Comparison of ENCODE assay signal across 7 cellular contexts in the genomic region with DNA sequence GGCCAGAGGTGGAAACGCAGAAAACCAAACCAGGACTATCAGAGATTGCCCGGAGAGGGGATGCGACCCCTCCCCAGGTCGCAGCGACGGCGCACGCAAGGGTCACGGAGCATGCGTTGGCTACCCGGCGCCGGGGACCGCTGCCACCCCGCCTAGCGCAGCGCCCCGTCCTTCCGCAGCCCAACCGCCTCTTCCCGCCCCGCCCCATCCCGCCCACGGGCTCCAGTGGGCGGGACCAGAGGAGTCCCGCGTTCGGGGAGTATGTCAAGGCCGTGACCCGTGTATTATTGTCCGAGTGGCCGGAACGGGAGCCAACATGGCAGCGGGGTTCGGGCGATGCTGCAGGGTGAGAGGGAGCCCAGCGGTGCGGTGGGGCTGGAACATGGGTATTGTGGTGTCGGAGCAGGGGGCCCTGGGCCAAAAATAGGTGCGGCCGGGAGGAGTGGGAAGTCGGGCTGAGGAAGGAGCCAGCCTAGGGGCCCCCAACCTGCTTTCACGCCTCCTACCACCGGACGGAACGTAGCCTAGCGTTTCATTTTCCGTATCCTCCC.
DNase-seq lines count a peak whose midpoint lies in the region; ATAC-seq and TF ChIP-seq lines count a peak whose summit lies in the region.

A gene (plus strand): TSS at position 238 of the 551 bp plus-strand sequence. CDS start 79 bp downstream, at position 317.

- peak; percentile 58 for DNase-seq in NCI-H1694 treated with DMSO at 0.1 percent for 48 hours (lab: John Stamatoyannopoulos, UW)
- DNase-seq in T-helper 9 cell, result peak; percentile 72
- no peak for DNase-seq in astrocyte of the cerebellum (ENCODE audit: low read depth)
- DNase-seq in hepatic stellate cell (ENCODE audit: low spot score), result peak; percentile 85
- no peak for DNase-seq in retinal pigment epithelial cell (ENCODE audit: low read depth)

- in situ Hi-C loops in astrocyte of the cerebellum (cut with HindIII; ENCODE audit: low sequenced_read_pairs), result no loop called here

- TF ChIP-seq CTCF in astrocyte of the cerebellum (IDR thresholded peaks at IDR 0.05; ENCODE audit: low read depth, low read length, missing control alignments) (no peak), retinal pigment epithelial cell (conservative IDR thresholded peaks at IDR 0.05; ENCODE audit: low read depth, low read length) (no peak)

- peak; percentile 93 for TF ChIP-seq POLR2A in GM18505 (IDR thresholded peaks at IDR 0.05; ENCODE audit: borderline replicate concordance, extremely low read depth, insufficient read depth, insufficient read length)

- ATAC-seq in GM18505 (IDR thresholded peaks at IDR 0.05; ENCODE audit: unreplicated experiment) (peak; percentile 93), HG02884 (IDR thresholded peaks at IDR 0.05; ENCODE audit: unreplicated experiment) (peak; percentile 85)

- peak within 1 kb of the TSS; percentile 89 for H3K4me3 ChIP-seq in astrocyte of the cerebellum (ENCODE audit: low read depth, low read length)
- peak within 1 kb of the TSS; percentile 89 for H3K4me3 ChIP-seq in retinal pigment epithelial cell (ENCODE audit: low read length)

Comparison
In these comparisons a context has a peak if more than half of its experiments do, and no peak if none do; other contexts are left out.
1. DNase-seq: peak in NCI-H1694 treated with DMSO at 0.1 percent for 48 hours (single experiment), T-helper 9 cell (single experiment) and hepatic stellate cell (single experiment); none in astrocyte of the cerebellum (single experiment) and retinal pigment epithelial cell (single experiment).